Comparison of ENCODE assay signal across 18 cellular contexts in the genomic region with DNA sequence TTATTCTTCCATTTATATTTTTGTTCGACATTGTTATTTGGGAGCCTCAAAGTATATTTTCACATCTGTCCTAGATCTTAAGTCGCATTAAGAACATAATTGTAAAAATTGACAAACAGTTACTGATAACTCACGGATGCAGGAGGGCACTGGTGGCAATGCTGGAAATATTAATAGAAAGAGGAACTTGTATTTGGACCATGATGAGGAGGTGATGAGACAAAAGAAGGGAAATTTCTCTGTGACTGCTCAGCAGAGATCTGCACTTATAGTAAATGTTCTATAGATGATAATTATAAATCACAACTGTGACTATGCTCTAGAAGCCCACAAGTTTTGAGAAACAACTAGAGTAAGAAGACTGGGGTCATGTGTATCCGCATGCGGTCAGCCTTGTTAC. TPM values are rescaled to one million over a fixed set of nuclear protein-coding genes. Genes with fewer than 3 reads are reported as not detected.
A peak's percentile ranks its signal among the peaks of the same experiment; 100 is the strongest.
DNase-seq lines count a peak whose midpoint lies in the region; ATAC-seq and TF ChIP-seq lines count a peak whose summit lies in the region.
"Had no signal": no experiment of that assay in that cellular context is flagged by ENCODE, and none has a peak within 500 bp of the region (broad histone marks: within the 10 kb centered on the region; RNA-seq: fewer than 3 reads in every experiment).

No MANE protein-coding gene starts in this region.

- intact Hi-C loops in PC-3 (cut with micrococcal nuclease) (loop anchor here (1.0 to 10.0 kb wide), 4 partner anchors 175 to 556 kb away; no protein-coding TSS in a partner anchor), transverse colon (cut with DNase I; ENCODE audit: low total_unique reads) (no loop called here)

- no peak overlapping the region for H3K27ac ChIP-seq in PC-3 (ENCODE audit: low read length)
- peak overlapping the region in 3 of 4 donors; percentile 23 to 64 (median 60) for H3K27ac ChIP-seq in transverse colon
- no peak overlapping the region for H3K27ac ChIP-seq in caudate nucleus (ENCODE audit: low read depth, low read length)
- H3K27ac ChIP-seq: hepatocyte, thoracic aorta had no signal

- no peak for TF ChIP-seq EP300 in transverse colon (IDR thresholded peaks at IDR 0.05; ENCODE audit: low read depth)

- peaks cover 5% of the 10 kb centered on the region for H3K36me3 Mint-ChIP-seq in effector memory CD8-positive, alpha-beta T cell (ENCODE audit: insufficient read depth)
- H3K36me3 Mint-ChIP-seq: activated naive CD8-positive, alpha-beta T cell treated with anti-CD3 and anti-CD28 coated beads for 36 hours had no signal

- H3K4me1 ChIP-seq in PC-3 (ENCODE audit: insufficient read depth, low read length), result peaks cover 34% of the 10 kb centered on the region
- H3K4me1 ChIP-seq in transverse colon, result peaks cover 0 to 9% (median 0%) of the 10 kb centered on the region in 4 donors
- H3K4me1 ChIP-seq: Caco-2 had no signal

- no peak overlapping the region for H3K4me3 Mint-ChIP-seq in effector memory CD8-positive, alpha-beta T cell
- H3K4me3 Mint-ChIP-seq: activated naive CD8-positive, alpha-beta T cell treated with anti-CD3 and anti-CD28 coated beads for 36 hours had no signal

- CTCF ChIA-PET in PC-3 (lab: Charles Lee), result interaction anchor here (1.0 to 1.1 kb wide), 2 partner anchors 14 to 254 kb away, joined by 5 to 6 read pairs; no protein-coding TSS in a partner anchor

- no peaks in the 10 kb centered on the region for H3K9me3 Mint-ChIP-seq in effector memory CD8-positive, alpha-beta T cell
- H3K9me3 Mint-ChIP-seq: activated naive CD8-positive, alpha-beta T cell treated with anti-CD3 and anti-CD28 coated beads for 36 hours had no signal

- H3K27ac Mint-ChIP-seq in effector memory CD8-positive, alpha-beta T cell, result peak overlapping the region; percentile 7 to 32
- H3K27ac Mint-ChIP-seq: activated naive CD8-positive, alpha-beta T cell treated with anti-CD3 and anti-CD28 coated beads for 36 hours had no signal

- H3F3A ChIP-seq in PC-3 (ENCODE audit: low read length, unreplicated experiment), result no peaks in the 10 kb centered on the region

- no peak for ATAC-seq in PC-3
- ATAC-seq in effector memory CD8-positive, alpha-beta T cell (replicated peaks), result no peak

- peak; percentile 35 to 49 for DNase-seq in Kasumi-1 (lab: John Stamatoyannopoulos, UW)
- no peak for DNase-seq in PC-3
- no peak for DNase-seq in effector memory CD8-positive, alpha-beta T cell
- no peak for DNase-seq in transverse colon
- no peak for DNase-seq in caudate nucleus (lab: John Stamatoyannopoulos, UW)
- no peak for DNase-seq in NCI-H2081 (lab: John Stamatoyannopoulos, UW)
- DNase-seq in DMS114 treated with DMSO at 0.1 percent for 48 hours (lab: John Stamatoyannopoulos, UW; ENCODE audit: unreplicated experiment), result no peak
- DNase-seq: activated CD4-positive, alpha-beta T cell treated with anti-CD3 and anti-CD28 coated beads, Interleukin-2, amount 50 U/mL, for 48 hours; activated CD4-positive, CD25-positive, alpha-beta regulatory T cell; activated naive CD8-positive, alpha-beta T cell treated with anti-CD3 and anti-CD28 coated beads for 36 hours; effector CD8-positive, alpha-beta T cell; left ventricle myocardium superior; stimulated activated CD4-positive, alpha-beta T cell treated with anti-CD3 and anti-CD28 coated beads, Interleukin-2, amount 100 ng/mL, for 48 hours had no signal

- 77 to 88% methylated on average over 5 of the region's 5 CpGs for WGBS in transverse colon (ENCODE audit: low coverage in 1 of 2), 2 donors

- POLR2A ChIA-PET in PC-3 (lab: Charles Lee; ENCODE audit: unreplicated experiment), result no interaction called here

- no peak overlapping the region for H3K4me2 ChIP-seq in PC-3 (ENCODE audit: low read length)
- H3K4me2 ChIP-seq: hepatocyte had no signal

- H3K4me3 ChIP-seq in PC-3 (ENCODE audit: low read length) (no peak overlapping the region), transverse colon (no peak overlapping the region)
- H3K4me3 ChIP-seq: hepatocyte, thoracic aorta had no signal

- H2AFZ ChIP-seq in PC-3 (ENCODE audit: low read length), result peak overlapping the region; percentile 71; the same call in 1 of the 2 replicates
- H2AFZ ChIP-seq: hepatocyte had no signal

- no peaks in the 10 kb centered on the region for H3K27me3 Mint-ChIP-seq in effector memory CD8-positive, alpha-beta T cell

- no peak for TF ChIP-seq CTCF in PC-3 (conservative IDR thresholded peaks at IDR 0.05; ENCODE audit: low read depth, low read length)
- TF ChIP-seq CTCF in transverse colon (IDR thresholded peaks at IDR 0.05), result no peak

- no peaks in the 10 kb centered on the region for H3K9me2 ChIP-seq in PC-3 (replicated peaks; ENCODE audit: low read length)

- H4K20me1 ChIP-seq in PC-3 (ENCODE audit: low read length), result no peaks in the 10 kb centered on the region

- no peaks in the 10 kb centered on the region for H3K79me2 ChIP-seq in PC-3 (ENCODE audit: low read length)
- H3K79me2 ChIP-seq: hepatocyte had no signal

- no peak for TF ChIP-seq POLR2A in transverse colon (IDR thresholded peaks at IDR 0.05)

- H3K27me3 ChIP-seq in PC-3 (ENCODE audit: low read length) (no peaks in the 10 kb centered on the region), transverse colon (peaks cover 27% of the 10 kb centered on the region)
- H3K27me3 ChIP-seq: hepatocyte had no signal

- in situ Hi-C loops in transverse colon (cut with MboI; ENCODE audit: low pct_ligation_motif_present in 1 of 4, low pct_unique_long_range_greater_than_20kb in 1 of 4, low sequenced_read_pairs in 3 of 4), result loop anchor here (10.0 to 25.0 kb wide), 5 partner anchors 104 to 679 kb away; partner anchors contain the start of genes FCGR3B (in 3 of the 4) and ARHGAP30 (in 1 of the 4)

- no peak overlapping the region for H3K9ac ChIP-seq in PC-3 (ENCODE audit: low read length)

- H3K9me3 ChIP-seq in PC-3 (ENCODE audit: low read length), result no peaks in the 10 kb centered on the region
- H3K9me3 ChIP-seq in transverse colon, result no peaks in the 10 kb centered on the region
- H3K9me3 ChIP-seq: Caco-2, thoracic aorta had no signal

- H3K4me1 Mint-ChIP-seq in effector memory CD8-positive, alpha-beta T cell (ENCODE audit: low read depth in 2 of 2), result peaks cover 21 to 41% of the 10 kb centered on the region in 2 donors

- BruUV-seq in PC-3 (replicated peaks; lab: Mats Ljungman, UMichigan), result no TSS peak

- H3K36me3 ChIP-seq in PC-3 (ENCODE audit: low read depth, low read length) (no peaks in the 10 kb centered on the region), transverse colon (no peaks in the 10 kb centered on the region)
- H3K36me3 ChIP-seq: thoracic aorta had no signal

RNA-seq across cellular contexts. Expression of gene DUSP12, which starts 8.7 kb away (rescaled TPM):
- total RNA-seq in PC-3 (2014; rRNA removed) (82.2 and 97.6 TPM in 2 replicates), transverse colon (10 to 100 TPM in 3 of 4 donors, not detected in 1; 26.2 to 62.5 (median 28.4) TPM)

RNA-seq across cellular contexts. Expression of gene FCRLB, which starts 19.5 kb away (rescaled TPM):
- 10.2 and 12.7 TPM in 2 replicates for total RNA-seq in PC-3 (2014; rRNA removed)
- total RNA-seq in transverse colon, result under 1 TPM in 1 of 4 donors, not detected in 3; 0.64 TPM

RNA-seq across cellular contexts. Expression of gene ATF6, which starts 25.2 kb away (rescaled TPM):
- 19.2 and 19.7 TPM in 2 replicates for total RNA-seq in PC-3 (2014; rRNA removed)
- total RNA-seq in transverse colon, result 10 to 100 TPM; 10.8 to 45.8 (median 23.0) TPM

RNA-seq across cellular contexts. Expression of gene FCRLA, which starts 33.8 kb away (rescaled TPM):
- total RNA-seq in PC-3 (2014; rRNA removed), result not detected in 2 replicates
- 10 to 100 TPM in 1 of 4 donors, 1 to 10 TPM in 1, under 1 TPM in 1, not detected in 1; 0.41 to 13.1 (median 7.0) TPM for total RNA-seq in transverse colon
- total RNA-seq: Caco-2, cerebellum, left ventricle myocardium superior, pulmonary artery endothelial cell, thoracic aorta had no signal

Comparison
In these comparisons a context has a peak if more than half of its experiments do, and no peak if none do; other contexts are left out.
1. DNase-seq: peak in Kasumi-1 (2 of 2); none in PC-3 (single experiment), effector memory CD8-positive, alpha-beta T cell (0 of 3), transverse colon (single experiment), caudate nucleus (0 of 61), NCI-H2081 (0 of 2) and DMS114 treated with DMSO at 0.1 percent for 48 hours (single experiment).
2. H3K27ac ChIP-seq: peak in transverse colon (3 of 4); none in PC-3 (single experiment) and caudate nucleus (single experiment).